In genomic region chr3:169604568-169604967, GRCh38 we compare ENCODE assay signal across 14 cellular contexts. TPM values are rescaled to one million over a fixed set of nuclear protein-coding genes. Genes with fewer than 3 reads are reported as not detected.
DNase-seq lines count a peak whose midpoint lies in the region; ATAC-seq and TF ChIP-seq lines count a peak whose summit lies in the region.
"Had no signal": no experiment of that assay in that cellular context is flagged by ENCODE, and none has a peak within 500 bp of the region (broad histone marks: within the 10 kb centered on the region; RNA-seq: fewer than 3 reads in every experiment).

No MANE protein-coding gene starts in this region.

- no peak overlapping the region for H3K27ac Mint-ChIP-seq in naive thymus-derived CD8-positive, alpha-beta T cell
- H3K27ac Mint-ChIP-seq: CD8-positive, alpha-beta memory T cell; stimulated activated naive B cell treated with anti-CD40 and anti-IgM and Interleukin-4, amounts not matched to agents 10 μg/mL and 1 μg/mL and 100 μg/mL, for 72 hours had no signal

- peaks cover 0 to 1% (median 0%) of the 10 kb centered on the region in 9 donors for H3K9me3 Mint-ChIP-seq in naive thymus-derived CD8-positive, alpha-beta T cell
- H3K9me3 Mint-ChIP-seq: CD8-positive, alpha-beta memory T cell; stimulated activated naive B cell treated with anti-CD40 and anti-IgM and Interleukin-4, amounts not matched to agents 10 μg/mL and 1 μg/mL and 100 μg/mL, for 72 hours had no signal

- H3K4me1 Mint-ChIP-seq in naive thymus-derived CD8-positive, alpha-beta T cell = no peaks in the 10 kb centered on the region
- H3K4me1 Mint-ChIP-seq: CD8-positive, alpha-beta memory T cell had no signal

- H3K4me3 ChIP-seq in AG10803 (ENCODE audit: low read length) = no peak overlapping the region
- no peak overlapping the region for H3K4me3 ChIP-seq in fibroblast of the aortic adventitia (ENCODE audit: low read depth, low read length)

- TF ChIP-seq CTCF in AG10803 (conservative IDR thresholded peaks at IDR 0.05; ENCODE audit: low read length) (peak; percentile 20; the same call in 1 of the 2 replicates), GM13977 (IDR thresholded peaks at IDR 0.05; ENCODE audit: extremely low read depth, insufficient read depth, missing control alignments) (peak; percentile 14), fibroblast of the aortic adventitia (IDR thresholded peaks at IDR 0.05; ENCODE audit: insufficient read depth, low read length) (peak; percentile 25)

- no peak for ATAC-seq in naive thymus-derived CD8-positive, alpha-beta T cell
- ATAC-seq: esophagus mucosa had no signal

- no peaks in the 10 kb centered on the region for H3K36me3 Mint-ChIP-seq in naive thymus-derived CD8-positive, alpha-beta T cell
- H3K36me3 Mint-ChIP-seq: CD8-positive, alpha-beta memory T cell; stimulated activated naive B cell treated with anti-CD40 and anti-IgM and Interleukin-4, amounts not matched to agents 10 μg/mL and 1 μg/mL and 100 μg/mL, for 72 hours had no signal

- POLR2A ChIA-PET in naive thymus-derived CD8-positive, alpha-beta T cell (lab: Charles Lee) = no interaction called here

- H3K4me3 Mint-ChIP-seq in naive thymus-derived CD8-positive, alpha-beta T cell = no peak overlapping the region
- H3K4me3 Mint-ChIP-seq: CD8-positive, alpha-beta memory T cell; stimulated activated naive B cell treated with anti-CD40 and anti-IgM and Interleukin-4, amounts not matched to agents 10 μg/mL and 1 μg/mL and 100 μg/mL, for 72 hours had no signal

- peak; percentile 4 for DNase-seq in AG10803 (ENCODE audit: low read depth)
- no peak for DNase-seq in GM13977 (ENCODE audit: low spot score)
- DNase-seq in OCI-M1 (lab: John Stamatoyannopoulos, UW) = peak; percentile 3
- DNase-seq in fibroblast of the aortic adventitia (ENCODE audit: low read depth) = peak; percentile 37
- no peak for DNase-seq in activated T-cell treated with anti-CD3 and anti-CD28 coated beads for 4 hours
- no peak for DNase-seq in naive thymus-derived CD8-positive, alpha-beta T cell
- DNase-seq in mesenteric fat pad (ENCODE audit: low spot score) = no peak
- no peak for DNase-seq in substantia nigra (lab: John Stamatoyannopoulos, UW)
- DNase-seq: activated T-cell treated with anti-CD3 and anti-CD28 coated beads, Interleukin-2, amount 50 U/mL, for 48 hours; CD8-positive, alpha-beta memory T cell; islet precursor cell; NCI-H748 treated with DMSO at 0.1 percent for 48 hours; stimulated activated naive B cell treated with anti-CD40 and anti-IgM and Interleukin-4, amounts not matched to agents 10 μg/mL and 1 μg/mL and 100 μg/mL, for 72 hours had no signal

- no peak overlapping the region for H3K27ac ChIP-seq in substantia nigra (ENCODE audit: low read depth, low read length, poor library complexity, severe bottlenecking)

- in situ Hi-C loops in GM13977 (cut with MboI; ENCODE audit: low pct_unique_long_range_greater_than_20kb, low sequenced_read_pairs, unreplicated experiment) = no loop called here

- peaks cover 0 to 7% (median 2%) of the 10 kb centered on the region in 5 donors for H3K27me3 Mint-ChIP-seq in naive thymus-derived CD8-positive, alpha-beta T cell
- H3K27me3 Mint-ChIP-seq: stimulated activated naive B cell treated with anti-CD40 and anti-IgM and Interleukin-4, amounts not matched to agents 10 μg/mL and 1 μg/mL and 100 μg/mL, for 72 hours had no signal

RNA-seq across cellular contexts. Expression of gene MECOM, which starts 58.9 kb away (rescaled TPM):
- total RNA-seq in fibroblast of the aortic adventitia (ENCODE audit: low replicate concordance) = 10.1 and 44.3 TPM in 2 replicates
- total RNA-seq in naive thymus-derived CD8-positive, alpha-beta T cell = not detected
- not detected for polyA plus RNA-seq in naive thymus-derived CD8-positive, alpha-beta T cell
- total RNA-seq in mesenteric fat pad = 21.7 TPM
- total RNA-seq: CD8-positive, alpha-beta memory T cell had no signal
- polyA plus RNA-seq: CD8-positive, alpha-beta memory T cell had no signal

Comparison
In these comparisons a context has a peak if more than half of its experiments do, and no peak if none do; other contexts are left out.
1. DNase-seq: peak in AG10803 (single experiment), OCI-M1 (single experiment) and fibroblast of the aortic adventitia (single experiment); none in GM13977 (single experiment), activated T-cell treated with anti-CD3 and anti-CD28 coated beads for 4 hours (single experiment), naive thymus-derived CD8-positive, alpha-beta T cell (0 of 10), mesenteric fat pad (single experiment) and substantia nigra (0 of 49).
2. RNA of gene MECOM, which starts 58.9 kb away (total RNA-seq): 10.1 to 44.3 TPM in fibroblast of the aortic adventitia and 21.7 TPM in mesenteric fat pad (single experiment); not detected in naive thymus-derived CD8-positive, alpha-beta T cell; every median in the first group is over 10 times any median in the second.
3. Peak in every context shown above with its lines, with median percentiles within 50 percentile points of each other: CTCF ChIP-seq.